Comparison of ENCODE assay signal across 11 cellular contexts in the genomic region with DNA sequence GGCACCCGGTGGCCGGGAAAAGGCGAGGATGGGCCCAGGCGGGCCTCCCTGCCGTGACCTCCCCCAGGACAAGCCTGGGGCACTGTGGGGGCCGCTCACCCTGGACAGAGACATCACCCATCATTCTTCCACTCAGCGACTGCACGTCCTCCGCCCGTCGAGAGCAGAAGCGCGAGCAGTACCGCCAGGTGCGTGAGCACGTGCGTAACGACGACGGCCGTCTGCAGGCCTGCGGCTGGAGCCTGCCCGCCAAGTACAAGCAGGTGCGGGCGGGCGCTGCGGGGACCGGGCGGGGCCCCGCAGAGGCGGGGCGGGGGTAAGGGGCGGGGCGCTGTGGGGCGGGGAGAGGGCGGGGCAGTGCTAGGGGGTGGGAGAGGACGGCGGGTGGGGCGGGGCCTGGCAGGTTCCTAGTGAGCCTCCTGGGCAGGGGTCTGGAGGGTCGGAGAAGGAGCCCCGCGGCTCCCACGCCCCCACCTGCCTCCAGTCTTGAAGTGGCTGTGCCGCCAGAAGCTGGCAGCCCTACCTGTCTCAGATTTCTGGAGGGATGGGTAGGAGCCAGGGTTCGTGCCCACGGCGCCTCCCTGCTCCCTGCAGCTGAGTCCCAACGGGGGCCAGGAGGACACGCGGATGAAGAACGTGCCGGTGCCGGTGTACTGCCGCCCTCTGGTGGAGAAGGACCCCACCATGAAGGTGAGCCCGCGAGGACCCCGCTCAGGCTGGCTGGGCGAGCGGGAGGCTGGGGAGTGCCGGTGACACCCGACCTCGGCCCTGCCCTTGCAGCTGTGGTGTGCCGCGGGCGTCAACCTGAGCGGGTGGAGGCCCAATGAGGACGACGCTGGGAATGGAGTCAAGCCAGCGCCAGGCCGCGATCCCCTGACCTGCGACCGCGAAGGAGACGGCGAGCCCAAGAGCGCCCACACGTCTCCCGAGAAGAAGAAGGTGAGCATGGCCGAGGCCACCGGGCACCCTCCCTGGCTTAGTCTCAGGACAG. TPM values are rescaled to one million over a fixed set of nuclear protein-coding genes. Genes with fewer than 3 reads are reported as not detected.
DNase-seq lines count a peak whose midpoint lies in the region; ATAC-seq, FAIRE-seq and TF ChIP-seq lines count a peak whose summit lies in the region.
"Had no signal": no experiment of that assay in that cellular context is flagged by ENCODE, and none has a peak within 500 bp of the region (broad histone marks: within the 10 kb centered on the region; RNA-seq: fewer than 3 reads in every experiment).

No MANE protein-coding gene starts in this region.

- peak; percentile 100 for DNase-seq in H7
- peak; percentile 77 for DNase-seq in astrocyte of the hippocampus (ENCODE audit: low read depth, low spot score)
- DNase-seq in iPS DF 6.9 (ENCODE audit: low read depth, low spot score) = no peak
- no peak for DNase-seq in SIG-M5 treated with dmso at 0.1 percent for 504 hours (lab: John Stamatoyannopoulos, UW; ENCODE audit: unreplicated experiment)
- no peak for DNase-seq in NCI-H187 (lab: John Stamatoyannopoulos, UW)
- DNase-seq in RCC 7860 (ENCODE audit: low spot score) = no peak
- DNase-seq: activated CD8-positive, alpha-beta memory T cell treated with anti-CD3 and anti-CD28 coated beads, Interleukin-2, amount 50 U/mL, for 48 hours had no signal

- no peak for FAIRE-seq in RCC 7860 (lab: Jason Lieb, UNC)

- peaks cover 2% of the 10 kb centered on the region for H3K36me3 ChIP-seq in H7 (replicated peaks; ENCODE audit: control insufficient read depth, insufficient read depth, low read length)
- H3K36me3 ChIP-seq in iPS DF 6.9 (ENCODE audit: control insufficient read depth, insufficient read depth, low read length) = peaks cover 23% of the 10 kb centered on the region

- H3K9me3 ChIP-seq in iPS DF 6.9 (ENCODE audit: control insufficient read depth, insufficient read depth, low read length) = no peaks in the 10 kb centered on the region
- H3K9me3 ChIP-seq: Caco-2 had no signal

- no peak for ATAC-seq in HG02981 (IDR thresholded peaks at IDR 0.05; ENCODE audit: unreplicated experiment)

- TF ChIP-seq CTCF in 22Rv1 (IDR thresholded peaks at IDR 0.05) = peak; percentile 21; the same call in 1 of the 2 replicates

- no CpG with 5 or more reads among the region's 81 CpGs for WGBS in iPS DF 6.9 (ENCODE audit: insufficient coverage, insufficient read length)

- H3K4me3 ChIP-seq in H7 (ENCODE audit: insufficient read depth, low read depth, low read length) (peak overlapping the region; percentile 36), iPS DF 6.9 (ENCODE audit: low read length) (peak overlapping the region; percentile 23; the same call in 1 of the 2 replicates)

- peak overlapping the region; percentile 48 for H3K27ac ChIP-seq in 22Rv1
- H3K27ac ChIP-seq in iPS DF 6.9 (ENCODE audit: low read length) = no peak overlapping the region
- H3K27ac ChIP-seq: epithelial cell of prostate had no signal

- peaks cover 4% of the 10 kb centered on the region; the same call in 1 of the 2 replicates for H3K4me1 ChIP-seq in iPS DF 6.9 (ENCODE audit: control insufficient read depth, insufficient read depth, low read length)
- H3K4me1 ChIP-seq: Caco-2 had no signal

- H3K27me3 ChIP-seq in H7 (ENCODE audit: control insufficient read depth, insufficient read depth, low read length) (no peaks in the 10 kb centered on the region), iPS DF 6.9 (ENCODE audit: control insufficient read depth, insufficient read depth, low read length) (no peaks in the 10 kb centered on the region)

RNA-seq across cellular contexts. Expression of gene NME3, which starts 7.5 kb away (rescaled TPM):
- total RNA-seq in H7 (2014; rRNA removed; shearing (Covaris generic)) = 147 and 179 TPM in 2 replicates

RNA-seq across cellular contexts. Expression of gene EME2, which starts 8.8 kb away (rescaled TPM):
- total RNA-seq in H7 (2014; rRNA removed; shearing (Covaris generic)) = 12.7 and 15.3 TPM in 2 replicates

RNA-seq across cellular contexts. Expression of gene MRPS34, which starts 9.1 kb away (rescaled TPM):
- total RNA-seq in H7 (2014; rRNA removed; shearing (Covaris generic)) = 304 and 324 TPM in 2 replicates

RNA-seq across cellular contexts. Expression of gene SPSB3, which starts 18.6 kb away (rescaled TPM):
- 43.3 and 60.4 TPM in 2 replicates for total RNA-seq in H7 (2014; rRNA removed; shearing (Covaris generic))

RNA-seq across cellular contexts. Expression of gene NUBP2, which starts 18.9 kb away (rescaled TPM):
- total RNA-seq in H7 (2014; rRNA removed; shearing (Covaris generic)) = 138 and 152 TPM in 2 replicates

Comparison
In these comparisons a context has a peak if more than half of its experiments do, and no peak if none do; other contexts are left out.
1. DNase-seq: peak in H7 (single experiment) and astrocyte of the hippocampus (single experiment); none in iPS DF 6.9 (single experiment), SIG-M5 treated with dmso at 0.1 percent for 504 hours (single experiment), NCI-H187 (0 of 2) and RCC 7860 (single experiment).